9 cellular contexts compared by ENCODE assay signal in genomic region chr4:138199568-138200235, GRCh38. TPM values are rescaled to one million over a fixed set of nuclear protein-coding genes. Genes with fewer than 3 reads are reported as not detected.
DNase-seq lines count a peak whose midpoint lies in the region; ATAC-seq and TF ChIP-seq lines count a peak whose summit lies in the region.
"Had no signal": no experiment of that assay in that cellular context is flagged by ENCODE, and none has a peak within 500 bp of the region (broad histone marks: within the 10 kb centered on the region; RNA-seq: fewer than 3 reads in every experiment).

No MANE protein-coding gene starts in this region.

- intact Hi-C loops in left colon (cut with DNase I, micrococcal nuclease), result no loop called here

- DNase-seq in NCI-H748 treated with DMSO at 0.1 percent for 48 hours (lab: John Stamatoyannopoulos, UW) (peak; percentile 36), left colon (peak; percentile 40 to 63), SKM-1 treated with dmso at 0.1 percent for 144 hours (lab: John Stamatoyannopoulos, UW; ENCODE audit: unreplicated experiment) (no peak), GM13976 (ENCODE audit: low spot score) (no peak), occipital lobe (lab: John Stamatoyannopoulos, UW) (no peak)
- no peak for DNase-seq in effector memory CD4-positive, alpha-beta T cell

- no peaks in the 10 kb centered on the region for H3K4me1 ChIP-seq in effector memory CD4-positive, alpha-beta T cell (ENCODE audit: control insufficient read depth, insufficient read depth, low read length, poor library complexity, severe bottlenecking)

- H3K4me3 ChIP-seq in effector memory CD4-positive, alpha-beta T cell (ENCODE audit: insufficient read depth, low read depth, low read length, poor library complexity, severe bottlenecking), result no peak overlapping the region

- no peak for TF ChIP-seq CTCF in GM13976 (IDR thresholded peaks at IDR 0.05; ENCODE audit: borderline replicate concordance, control extremely low read depth, extremely low read depth, insufficient read depth, missing control alignments)

- H3K9me3 ChIP-seq in effector memory CD4-positive, alpha-beta T cell (ENCODE audit: control insufficient read depth, low read length), result no peaks in the 10 kb centered on the region

- ATAC-seq in GM18519 (IDR thresholded peaks at IDR 0.05; ENCODE audit: low FRiP score, unreplicated experiment) (peak; percentile 47), HG02798 (IDR thresholded peaks at IDR 0.05; ENCODE audit: poor library complexity, unreplicated experiment) (peak; percentile 81), left colon (peak; percentile 99)

- no peak overlapping the region for H3K27ac ChIP-seq in effector memory CD4-positive, alpha-beta T cell (ENCODE audit: insufficient read depth, low read length, poor library complexity, severe bottlenecking)
- H3K27ac ChIP-seq: KMS-11 had no signal

- in situ Hi-C loops in GM13976 (cut with MboI; ENCODE audit: low sequenced_read_pairs, unreplicated experiment), result no loop called here

- no peaks in the 10 kb centered on the region for H3K36me3 ChIP-seq in effector memory CD4-positive, alpha-beta T cell (ENCODE audit: control insufficient read depth, insufficient read depth, low read length)

- no peaks in the 10 kb centered on the region for H3K27me3 ChIP-seq in effector memory CD4-positive, alpha-beta T cell (replicated peaks; ENCODE audit: control insufficient read depth, insufficient read depth, low read length, poor library complexity, severe bottlenecking)

RNA-seq across cellular contexts. Expression of gene SLC7A11, which starts 42.4 kb away (rescaled TPM):
- total RNA-seq in left colon (1 to 10 TPM; 1.9 to 4.1 TPM), occipital lobe (30.9 TPM)

Comparison
In these comparisons a context has a peak if more than half of its experiments do, and no peak if none do; other contexts are left out.
1. ATAC-seq: peak in every context shown above with its lines; median percentile 99 in left colon; 81 in HG02798; 47 in GM18519.
2. DNase-seq: peak in NCI-H748 treated with DMSO at 0.1 percent for 48 hours (single experiment) and left colon (2 of 2); none in SKM-1 treated with dmso at 0.1 percent for 144 hours (single experiment), GM13976 (single experiment), effector memory CD4-positive, alpha-beta T cell (0 of 3) and occipital lobe (single experiment).